Comparison of ENCODE assay signal across 8 cellular contexts in genomic region chr17:66655861-66656260, GRCh38.
DNase-seq lines count a peak whose midpoint lies in the region; TF ChIP-seq lines count a peak whose summit lies in the region.

No MANE protein-coding gene starts in this region.

- POLR2A ChIA-PET in activated CD4-positive, alpha-beta memory T cell treated with anti-CD3 and anti-CD28 coated beads for 36 hours (lab: Charles Lee): interaction anchor here (0.6 to 1.0 kb wide), 2 partner anchors 22 to 284 kb away, joined by 3 read pairs; no protein-coding TSS in a partner anchor
- POLR2A ChIA-PET in activated CD4-positive, alpha-beta memory T cell treated with anti-CD3 and anti-CD28 coated beads, Interleukin-2, amount 10 ng/mL, durations not matched to agents 7 days and 5 days (lab: Charles Lee): no interaction called here
- POLR2A ChIA-PET in HEK293T (lab: Yijun Ruan, JAX): no interaction called here

- H3K36me3 Mint-ChIP-seq in activated CD4-positive, alpha-beta memory T cell treated with anti-CD3 and anti-CD28 coated beads for 36 hours: peaks cover 72% of the 10 kb centered on the region
- peaks cover 73% of the 10 kb centered on the region for H3K36me3 Mint-ChIP-seq in activated CD4-positive, alpha-beta memory T cell treated with anti-CD3 and anti-CD28 coated beads, Interleukin-2, amount 10 ng/mL, durations not matched to agents 7 days and 5 days (ENCODE audit: low read depth)

- peaks cover 54% of the 10 kb centered on the region for H3K4me1 Mint-ChIP-seq in activated CD4-positive, alpha-beta memory T cell treated with anti-CD3 and anti-CD28 coated beads for 36 hours (ENCODE audit: low read depth)
- H3K4me1 Mint-ChIP-seq in activated CD4-positive, alpha-beta memory T cell treated with anti-CD3 and anti-CD28 coated beads, Interleukin-2, amount 10 ng/mL, durations not matched to agents 7 days and 5 days: peaks cover 40% of the 10 kb centered on the region

- peak; percentile 85 for DNase-seq in activated CD4-positive, alpha-beta memory T cell treated with anti-CD3 and anti-CD28 coated beads for 36 hours
- no peak for DNase-seq in activated CD4-positive, alpha-beta memory T cell treated with anti-CD3 and anti-CD28 coated beads, Interleukin-2, amount 10 ng/mL, durations not matched to agents 7 days and 5 days
- DNase-seq in activated T-cell treated with anti-CD3 and anti-CD28 coated beads for 48 hours (ENCODE audit: low read depth): peak; percentile 42
- peak; percentile 36 for DNase-seq in foreskin melanocyte
- peak; percentile 23 to 50 for DNase-seq in stimulated activated CD8-positive, alpha-beta memory T cell treated with anti-CD3 and anti-CD28 coated beads, Interleukin-2, amount 100 ng/mL, for 48 hours (ENCODE audit: low read depth in 2 of 2)
- DNase-seq in NCI-H1694 (lab: John Stamatoyannopoulos, UW): no peak
- DNase-seq in HEK293T (ENCODE audit: extremely low spot score): no peak
- no peak for DNase-seq in SK-N-DZ (ENCODE audit: low spot score)

- intact Hi-C loops in activated CD4-positive, alpha-beta memory T cell treated with anti-CD3 and anti-CD28 coated beads for 36 hours (cut with micrococcal nuclease): loop anchor here (1.0 to 2.0 kb wide), 4 partner anchors 11 to 23 kb away; no protein-coding TSS in a partner anchor

- H3K27ac Mint-ChIP-seq in activated CD4-positive, alpha-beta memory T cell treated with anti-CD3 and anti-CD28 coated beads for 36 hours: peak overlapping the region; percentile 68
- no peak overlapping the region for H3K27ac Mint-ChIP-seq in activated CD4-positive, alpha-beta memory T cell treated with anti-CD3 and anti-CD28 coated beads, Interleukin-2, amount 10 ng/mL, durations not matched to agents 7 days and 5 days

- no peaks in the 10 kb centered on the region for H3K27me3 Mint-ChIP-seq in activated CD4-positive, alpha-beta memory T cell treated with anti-CD3 and anti-CD28 coated beads for 36 hours
- no peaks in the 10 kb centered on the region for H3K27me3 Mint-ChIP-seq in activated CD4-positive, alpha-beta memory T cell treated with anti-CD3 and anti-CD28 coated beads, Interleukin-2, amount 10 ng/mL, durations not matched to agents 7 days and 5 days

- peaks cover 12% of the 10 kb centered on the region for H3K9me3 Mint-ChIP-seq in activated CD4-positive, alpha-beta memory T cell treated with anti-CD3 and anti-CD28 coated beads for 36 hours
- H3K9me3 Mint-ChIP-seq in activated CD4-positive, alpha-beta memory T cell treated with anti-CD3 and anti-CD28 coated beads, Interleukin-2, amount 10 ng/mL, durations not matched to agents 7 days and 5 days: peaks cover 17% of the 10 kb centered on the region

- no peak overlapping the region for H3K4me3 Mint-ChIP-seq in activated CD4-positive, alpha-beta memory T cell treated with anti-CD3 and anti-CD28 coated beads for 36 hours
- H3K4me3 Mint-ChIP-seq in activated CD4-positive, alpha-beta memory T cell treated with anti-CD3 and anti-CD28 coated beads, Interleukin-2, amount 10 ng/mL, durations not matched to agents 7 days and 5 days: no peak overlapping the region

- CTCF ChIA-PET in activated CD4-positive, alpha-beta memory T cell treated with anti-CD3 and anti-CD28 coated beads for 36 hours (lab: Charles Lee): no interaction called here
- CTCF ChIA-PET in activated CD4-positive, alpha-beta memory T cell treated with anti-CD3 and anti-CD28 coated beads, Interleukin-2, amount 10 ng/mL, durations not matched to agents 7 days and 5 days (lab: Charles Lee): no interaction called here
- CTCF ChIA-PET in HEK293T (lab: Yijun Ruan, JAX): no interaction called here

TF ChIP-seq in HEK293T, 16 proteins besides CTCF, POLR2A, EP300 and RAD21:
- TF ChIP-seq ZNF384 (IDR thresholded peaks at IDR 0.05) (no peak), ELF4 (IDR thresholded peaks at IDR 0.05) (no peak), ARNT (IDR thresholded peaks at IDR 0.05) (no peak), L3MBTL2 (conservative IDR thresholded peaks at IDR 0.05) (no peak), TARDBP (IDR thresholded peaks at IDR 0.05) (no peak), FOXA1 (IDR thresholded peaks at IDR 0.05) (no peak), SP1 (IDR thresholded peaks at IDR 0.05) (no peak), SUZ12 (IDR thresholded peaks at IDR 0.05) (no peak), FOXK2 (IDR thresholded peaks at IDR 0.05) (no peak), BHLHE40 (IDR thresholded peaks at IDR 0.05; ENCODE audit: borderline replicate concordance) (no peak), LEF1 (IDR thresholded peaks at IDR 0.05; ENCODE audit: borderline replicate concordance) (no peak), FOXM1 (IDR thresholded peaks at IDR 0.05; ENCODE audit: borderline replicate concordance) (no peak), CTBP1 (IDR thresholded peaks at IDR 0.05; ENCODE audit: borderline replicate concordance) (no peak), NFRKB (IDR thresholded peaks at IDR 0.05) (no peak), HDGF (IDR thresholded peaks at IDR 0.05; ENCODE audit: borderline replicate concordance) (no peak)

Comparison
In these comparisons a context has a peak if more than half of its experiments do, and no peak if none do; other contexts are left out.
1. DNase-seq: peak in activated CD4-positive, alpha-beta memory T cell treated with anti-CD3 and anti-CD28 coated beads for 36 hours (single experiment), activated T-cell treated with anti-CD3 and anti-CD28 coated beads for 48 hours (single experiment), foreskin melanocyte (single experiment) and stimulated activated CD8-positive, alpha-beta memory T cell treated with anti-CD3 and anti-CD28 coated beads, Interleukin-2, amount 100 ng/mL, for 48 hours (2 of 2); none in activated CD4-positive, alpha-beta memory T cell treated with anti-CD3 and anti-CD28 coated beads, Interleukin-2, amount 10 ng/mL, durations not matched to agents 7 days and 5 days (single experiment), NCI-H1694 (single experiment), HEK293T (single experiment) and SK-N-DZ (single experiment).